Comparison of ENCODE assay signal across 19 cellular contexts in genomic region chr5:32422697-32423096, GRCh38. TPM values are rescaled to one million over a fixed set of nuclear protein-coding genes. Genes with fewer than 3 reads are reported as not detected.
A peak's percentile ranks its signal among the peaks of the same experiment; 100 is the strongest.
DNase-seq lines count a peak whose midpoint lies in the region; ATAC-seq and TF ChIP-seq lines count a peak whose summit lies in the region.
"Had no signal": no experiment of that assay in that cellular context is flagged by ENCODE, and none has a peak within 500 bp of the region (broad histone marks: within the 10 kb centered on the region; RNA-seq: fewer than 3 reads in every experiment).

No MANE protein-coding gene starts in this region.

- ATAC-seq in left ventricle myocardium superior (no peak), Panc1 (0 out of 2 replicates have a peak, but pooled peaks have one; percentile 23), left lung (peak; percentile 69), thoracic aorta (ENCODE audit: insufficient number of reproducible peaks, low FRiP score, low read depth) (no peak), HG02678 (IDR thresholded peaks at IDR 0.05; ENCODE audit: unreplicated experiment) (no peak)

- H3K36me3 ChIP-seq in left ventricle myocardium inferior (peaks cover 15% of the 10 kb centered on the region), Panc1 (ENCODE audit: control insufficient read depth, insufficient read depth, low read length) (peaks cover 3% of the 10 kb centered on the region; the same call in 1 of the 2 replicates), left lung (peaks cover 0 to 33% of the 10 kb centered on the region in 2 donors), thoracic aorta (peaks cover 5% of the 10 kb centered on the region)

- TF ChIP-seq CTCF in left ventricle myocardium inferior (IDR thresholded peaks at IDR 0.05; ENCODE audit: borderline replicate concordance) (no peak), Panc1 (IDR thresholded peaks at IDR 0.05) (no peak), left lung (IDR thresholded peaks at IDR 0.05) (no peak), thoracic aorta (IDR thresholded peaks at IDR 0.05) (no peak)

- H3K4me1 ChIP-seq in left ventricle myocardium inferior = peaks cover 49% of the 10 kb centered on the region
- H3K4me1 ChIP-seq in Panc1 (ENCODE audit: control insufficient read depth, insufficient read depth, low read length) = peaks cover 10% of the 10 kb centered on the region; the same call in 1 of the 2 replicates
- H3K4me1 ChIP-seq in left lung = peaks cover 0 to 22% of the 10 kb centered on the region in 2 donors
- peaks cover 31 to 47% of the 10 kb centered on the region in 2 donors for H3K4me1 ChIP-seq in thoracic aorta (ENCODE audit: control insufficient read depth in 1 of 2, low read depth in 2 of 2)

- no TSS peak for BruUV-seq in Panc1 (replicated peaks; lab: Mats Ljungman, UMichigan)

- no peak for DNase-seq in left ventricle myocardium inferior
- no peak for DNase-seq in left ventricle myocardium superior
- no peak for DNase-seq in Panc1 (ENCODE audit: low read depth, low spot score)
- no peak for DNase-seq in left lung
- no peak for DNase-seq in thoracic aorta (ENCODE audit: low spot score)
- no peak for DNase-seq in NCI-H226
- DNase-seq: CD4-positive, alpha-beta memory T cell; COR-L47; GOT3; HCEC 1CT; IMR-90; KG1; MM.1S; NCI-H2029 treated with DMSO at 0.1 percent for 48 hours; NCI-H526 treated with DMSO at 0.1 percent for 48 hours; SHP77 treated with DMSO at 0.1 percent for 48 hours had no signal

- H3K27ac ChIP-seq in left ventricle myocardium inferior (replicated peaks) (peak overlapping the region; percentile 36), Panc1 (ENCODE audit: low read length) (no peak overlapping the region), left lung (no peak overlapping the region), thoracic aorta (peak overlapping the region; percentile 41 to 58)
- H3K27ac ChIP-seq: BLaER1 treated with 17β-estradiol and CSF1 and Interleukin-3, amounts not matched to agents 10 nM and 100 nM had no signal

- H3K27me3 ChIP-seq in left ventricle myocardium inferior (ENCODE audit: low read depth) (no peaks in the 10 kb centered on the region), Panc1 (ENCODE audit: control insufficient read depth, insufficient read depth, low read length) (no peaks in the 10 kb centered on the region), left lung (no peaks in the 10 kb centered on the region), thoracic aorta (replicated peaks; ENCODE audit: insufficient read depth) (no peaks in the 10 kb centered on the region)
- H3K27me3 ChIP-seq: BLaER1 treated with 17β-estradiol and CSF1 and Interleukin-3, amounts not matched to agents 10 nM and 100 nM had no signal

- intact Hi-C loops in left ventricle myocardium inferior (cut with micrococcal nuclease) = no loop called here
- intact Hi-C loops in left ventricle myocardium superior (cut with micrococcal nuclease) = no loop called here
- intact Hi-C loops in Panc1 (cut with micrococcal nuclease; ENCODE audit: unreplicated experiment) = no loop called here
- intact Hi-C loops in left lung (cut with DNase I) = no loop called here

- in situ Hi-C loops in Panc1 (cut with HindIII; ENCODE audit: low pct_unique_long_range_greater_than_20kb, low sequenced_read_pairs) = no loop called here

- CTCF ChIA-PET in Panc1 (lab: Charles Lee) = no interaction called here

- H3K4me3 ChIP-seq in left ventricle myocardium inferior (no peak overlapping the region), Panc1 (ENCODE audit: low read depth in 2 of 2, low read length in 2 of 2) (no peak overlapping the region), left lung (no peak overlapping the region), thoracic aorta (no peak overlapping the region)
- H3K4me3 ChIP-seq: BLaER1 treated with 17β-estradiol and CSF1 and Interleukin-3, amounts not matched to agents 10 nM and 100 nM; SK-N-MC had no signal

- H3K9me3 ChIP-seq in left ventricle myocardium inferior (replicated peaks) (peaks cover 13% of the 10 kb centered on the region), Panc1 (ENCODE audit: control insufficient read depth, insufficient read depth, low read depth, low read length) (peaks cover 11% of the 10 kb centered on the region; the same call in 1 of the 2 replicates), left lung (peaks cover 0 to 10% of the 10 kb centered on the region in 2 donors), thoracic aorta (peaks cover 8% of the 10 kb centered on the region)

- POLR2A ChIA-PET in Panc1 (lab: Charles Lee) = no interaction called here

RNA-seq across cellular contexts. Expression of gene ZFR, which starts 21.8 kb away (rescaled TPM):
- total RNA-seq in left ventricle myocardium inferior (60.3 TPM), left ventricle myocardium superior (51.6 TPM), Panc1 (2021; ENCODE audit: unreplicated experiment) (72.7 TPM), left lung (10 to 100 TPM; 47.1 to 49.5 TPM), thoracic aorta (10 to 100 TPM; 54.2 to 78.6 TPM)
- polyA plus RNA-seq in Panc1 (2012; ENCODE audit: insufficient read length) = 41.3 TPM

Comparison
In these comparisons a context has a peak if more than half of its experiments do, and no peak if none do; other contexts are left out.
1. H3K27ac ChIP-seq: peak in left ventricle myocardium inferior (single experiment) and thoracic aorta (2 of 2); none in Panc1 (single experiment) and left lung (0 of 2).
2. ATAC-seq: peak in Panc1 (single experiment) and left lung (single experiment); none in left ventricle myocardium superior (single experiment), thoracic aorta (single experiment) and HG02678 (single experiment).